In the genomic region with DNA sequence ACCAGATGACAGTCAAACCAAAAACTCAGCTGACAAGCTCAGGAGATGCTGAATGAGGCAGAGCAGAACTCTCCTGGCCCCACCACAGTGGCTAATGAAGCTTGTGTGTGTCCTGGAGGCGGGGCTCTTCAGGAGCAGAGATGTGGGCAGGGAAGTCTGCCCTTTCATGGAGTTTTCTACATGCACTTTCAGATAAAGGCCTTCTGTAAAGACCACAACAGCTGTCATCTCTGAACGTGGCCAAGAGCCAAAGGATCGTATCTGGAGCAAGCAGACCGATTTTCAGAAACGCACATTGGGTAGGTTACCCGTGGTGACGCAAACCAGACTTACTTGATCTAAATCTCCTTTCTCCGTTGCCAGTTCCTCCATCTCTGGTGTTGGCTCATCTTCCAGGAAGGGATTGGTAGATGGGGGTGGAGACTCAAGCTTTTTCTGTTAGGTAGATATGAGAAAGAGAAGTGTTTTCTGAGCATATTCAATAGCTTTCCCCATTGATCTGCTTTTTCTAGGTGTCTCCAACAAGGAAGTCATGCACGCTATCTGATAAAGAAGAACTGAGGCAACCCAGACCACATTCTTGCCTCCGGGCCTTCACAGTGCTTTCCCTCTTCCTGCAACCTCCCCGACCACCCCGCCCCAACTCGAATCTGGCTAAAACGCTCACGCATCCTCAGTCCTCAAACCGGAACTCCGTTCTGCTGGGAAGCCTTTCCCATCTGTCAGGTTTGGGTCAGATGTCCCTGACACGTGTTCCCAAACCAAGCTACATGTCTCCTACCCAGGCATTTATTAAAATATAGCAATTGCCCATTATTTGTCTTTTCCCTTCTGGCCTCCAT, we compare ENCODE assay signal across 1 cellular context.
TF ChIP-seq lines count a peak whose summit lies in the region.

No MANE protein-coding gene starts in this region.

TF ChIP-seq in SK-N-SH, 30 proteins besides CTCF, POLR2A, EP300 and RAD21 (continued from another document):
- TF ChIP-seq EZH2phosphoT487 (IDR thresholded peaks at IDR 0.05; ENCODE audit: borderline replicate concordance, low read depth) (no peak), SIN3A (IDR thresholded peaks at IDR 0.05; ENCODE audit: borderline replicate concordance, low read depth, low read length) (no peak), FOXM1 (IDR thresholded peaks at IDR 0.05; ENCODE audit: low read depth) (no peak), RCOR1 (IDR thresholded peaks at IDR 0.05; ENCODE audit: low read length) (peak; percentile 78), CHD2 (IDR thresholded peaks at IDR 0.05; ENCODE audit: low read length, partially characterized antibody) (peak; percentile 42), TEAD4 (IDR thresholded peaks at IDR 0.05; ENCODE audit: borderline replicate concordance, insufficient read depth) (0 out of 2 replicates have a peak, but pooled peaks have one; percentile 28), FOXJ3 (CRISPR knock-in tag; IDR thresholded peaks at IDR 0.05) (peak; percentile 69; the same call in 1 of the 2 replicates), NFIC (IDR thresholded peaks at IDR 0.05; ENCODE audit: borderline replicate concordance) (peak; percentile 70; the same call in 1 of the 2 replicates), MXI1 (IDR thresholded peaks at IDR 0.05; ENCODE audit: low read depth, low read length) (peak; percentile 95), JUND (IDR thresholded peaks at IDR 0.05) (no peak), ELF1 (IDR thresholded peaks at IDR 0.05) (0 out of 2 replicates have a peak, but pooled peaks have one; percentile 20), POLR2AphosphoS5 (IDR thresholded peaks at IDR 0.05; ENCODE audit: low read depth, low read length) (peak; percentile 66), RFX5 (IDR thresholded peaks at IDR 0.05; ENCODE audit: low read length) (peak; percentile 11; the same call in 1 of the 2 replicates), NRF1 (IDR thresholded peaks at IDR 0.05; ENCODE audit: low read depth, low read length) (peak; percentile 35; the same call in 1 of the 2 replicates)
- TF ChIP-seq, protein P1, sequence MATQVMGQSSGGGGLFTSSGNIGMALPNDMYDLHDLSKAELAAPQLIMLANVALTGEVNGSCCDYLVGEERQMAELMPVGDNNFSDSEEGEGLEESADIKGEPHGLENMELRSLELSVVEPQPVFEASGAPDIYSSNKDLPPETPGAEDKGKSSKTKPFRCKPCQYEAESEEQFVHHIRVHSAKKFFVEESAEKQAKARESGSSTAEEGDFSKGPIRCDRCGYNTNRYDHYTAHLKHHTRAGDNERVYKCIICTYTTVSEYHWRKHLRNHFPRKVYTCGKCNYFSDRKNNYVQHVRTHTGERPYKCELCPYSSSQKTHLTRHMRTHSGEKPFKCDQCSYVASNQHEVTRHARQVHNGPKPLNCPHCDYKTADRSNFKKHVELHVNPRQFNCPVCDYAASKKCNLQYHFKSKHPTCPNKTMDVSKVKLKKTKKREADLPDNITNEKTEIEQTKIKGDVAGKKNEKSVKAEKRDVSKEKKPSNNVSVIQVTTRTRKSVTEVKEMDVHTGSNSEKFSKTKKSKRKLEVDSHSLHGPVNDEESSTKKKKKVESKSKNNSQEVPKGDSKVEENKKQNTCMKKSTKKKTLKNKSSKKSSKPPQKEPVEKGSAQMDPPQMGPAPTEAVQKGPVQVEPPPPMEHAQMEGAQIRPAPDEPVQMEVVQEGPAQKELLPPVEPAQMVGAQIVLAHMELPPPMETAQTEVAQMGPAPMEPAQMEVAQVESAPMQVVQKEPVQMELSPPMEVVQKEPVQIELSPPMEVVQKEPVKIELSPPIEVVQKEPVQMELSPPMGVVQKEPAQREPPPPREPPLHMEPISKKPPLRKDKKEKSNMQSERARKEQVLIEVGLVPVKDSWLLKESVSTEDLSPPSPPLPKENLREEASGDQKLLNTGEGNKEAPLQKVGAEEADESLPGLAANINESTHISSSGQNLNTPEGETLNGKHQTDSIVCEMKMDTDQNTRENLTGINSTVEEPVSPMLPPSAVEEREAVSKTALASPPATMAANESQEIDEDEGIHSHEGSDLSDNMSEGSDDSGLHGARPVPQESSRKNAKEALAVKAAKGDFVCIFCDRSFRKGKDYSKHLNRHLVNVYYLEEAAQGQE (IDR thresholded peaks at IDR 0.05; ENCODE audit: low read depth, low read length), result 0 out of 2 replicates have a peak, but pooled peaks have one; percentile 1
- TF ChIP-seq, protein P2, sequence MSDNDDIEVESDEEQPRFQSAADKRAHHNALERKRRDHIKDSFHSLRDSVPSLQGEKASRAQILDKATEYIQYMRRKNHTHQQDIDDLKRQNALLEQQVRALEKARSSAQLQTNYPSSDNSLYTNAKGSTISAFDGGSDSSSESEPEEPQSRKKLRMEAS (IDR thresholded peaks at IDR 0.05; ENCODE audit: low read depth), result no peak; the same call in 1 of the 2 replicates
- TF ChIP-seq, protein P3, sequence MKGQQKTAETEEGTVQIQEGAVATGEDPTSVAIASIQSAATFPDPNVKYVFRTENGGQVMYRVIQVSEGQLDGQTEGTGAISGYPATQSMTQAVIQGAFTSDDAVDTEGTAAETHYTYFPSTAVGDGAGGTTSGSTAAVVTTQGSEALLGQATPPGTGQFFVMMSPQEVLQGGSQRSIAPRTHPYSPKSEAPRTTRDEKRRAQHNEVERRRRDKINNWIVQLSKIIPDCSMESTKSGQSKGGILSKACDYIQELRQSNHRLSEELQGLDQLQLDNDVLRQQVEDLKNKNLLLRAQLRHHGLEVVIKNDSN (IDR thresholded peaks at IDR 0.05; ENCODE audit: borderline replicate concordance, low read depth), result no peak
- TF ChIP-seq, protein P4, sequence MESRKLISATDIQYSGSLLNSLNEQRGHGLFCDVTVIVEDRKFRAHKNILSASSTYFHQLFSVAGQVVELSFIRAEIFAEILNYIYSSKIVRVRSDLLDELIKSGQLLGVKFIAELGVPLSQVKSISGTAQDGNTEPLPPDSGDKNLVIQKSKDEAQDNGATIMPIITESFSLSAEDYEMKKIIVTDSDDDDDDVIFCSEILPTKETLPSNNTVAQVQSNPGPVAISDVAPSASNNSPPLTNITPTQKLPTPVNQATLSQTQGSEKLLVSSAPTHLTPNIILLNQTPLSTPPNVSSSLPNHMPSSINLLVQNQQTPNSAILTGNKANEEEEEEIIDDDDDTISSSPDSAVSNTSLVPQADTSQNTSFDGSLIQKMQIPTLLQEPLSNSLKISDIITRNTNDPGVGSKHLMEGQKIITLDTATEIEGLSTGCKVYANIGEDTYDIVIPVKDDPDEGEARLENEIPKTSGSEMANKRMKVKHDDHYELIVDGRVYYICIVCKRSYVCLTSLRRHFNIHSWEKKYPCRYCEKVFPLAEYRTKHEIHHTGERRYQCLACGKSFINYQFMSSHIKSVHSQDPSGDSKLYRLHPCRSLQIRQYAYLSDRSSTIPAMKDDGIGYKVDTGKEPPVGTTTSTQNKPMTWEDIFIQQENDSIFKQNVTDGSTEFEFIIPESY (IDR thresholded peaks at IDR 0.05; ENCODE audit: borderline replicate concordance, low read depth), result no peak
- TF ChIP-seq, protein P5, sequence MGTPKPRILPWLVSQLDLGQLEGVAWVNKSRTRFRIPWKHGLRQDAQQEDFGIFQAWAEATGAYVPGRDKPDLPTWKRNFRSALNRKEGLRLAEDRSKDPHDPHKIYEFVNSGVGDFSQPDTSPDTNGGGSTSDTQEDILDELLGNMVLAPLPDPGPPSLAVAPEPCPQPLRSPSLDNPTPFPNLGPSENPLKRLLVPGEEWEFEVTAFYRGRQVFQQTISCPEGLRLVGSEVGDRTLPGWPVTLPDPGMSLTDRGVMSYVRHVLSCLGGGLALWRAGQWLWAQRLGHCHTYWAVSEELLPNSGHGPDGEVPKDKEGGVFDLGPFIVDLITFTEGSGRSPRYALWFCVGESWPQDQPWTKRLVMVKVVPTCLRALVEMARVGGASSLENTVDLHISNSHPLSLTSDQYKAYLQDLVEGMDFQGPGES (IDR thresholded peaks at IDR 0.05; ENCODE audit: low read depth, low read length), result no peak
TF ChIP-seq in SK-N-SH: peak in this region for 14.
